Comparison of ENCODE assay signal across 8 cellular contexts in genomic region chr6:27831434-27832081, GRCh38.
DNase-seq lines count a peak whose midpoint lies in the region; ATAC-seq and TF ChIP-seq lines count a peak whose summit lies in the region.
"Not testable (repeated sequence)": the region's sequence is repeated elsewhere in the genome, so short reads cannot be mapped to it uniquely, and the experiment has no call there.

No MANE protein-coding gene starts in this region.

- POLR2A ChIA-PET in HEK293 (lab: Yijun Ruan, JAX): interaction anchor here (1.0 to 3.1 kb wide), 4 partner anchors 11 to 40 kb away, joined by 3 to 17 read pairs (median 6); a partner anchor contains a TSS
- POLR2A ChIA-PET in naive thymus-derived CD8-positive, alpha-beta T cell (lab: Charles Lee): interaction anchor here (0.6 to 11.6 kb wide), 13 partner anchors 10 to 1811 kb away, joined by 3 to 793 read pairs (median 6); a partner anchor contains a TSS

- H3K27ac Mint-ChIP-seq in naive thymus-derived CD8-positive, alpha-beta T cell: peak overlapping the region; percentile 93 to 99 (median 98)

- not testable (repeated sequence) for TF ChIP-seq CTCF in HEK293 (tag by site-specific recombination; IDR thresholded peaks at IDR 0.05)

- H3K9me3 ChIP-seq in HEK293 (ENCODE audit: control insufficient read depth, insufficient read depth, low read depth, low read length): not testable (repeated sequence)

- H3K36me3 Mint-ChIP-seq in naive thymus-derived CD8-positive, alpha-beta T cell: not testable (repeated sequence)

- H3K4me3 ChIP-seq in HEK293 (ENCODE audit: low read depth, low read length): peak overlapping the region; percentile 14

- not testable (repeated sequence) for H3K9me3 Mint-ChIP-seq in naive thymus-derived CD8-positive, alpha-beta T cell

- not testable (repeated sequence) for H3K4me1 ChIP-seq in HEK293 (ENCODE audit: control insufficient read depth, insufficient read depth, low read length)

- peak overlapping the region; percentile 75 to 99 (median 92) for H3K4me3 Mint-ChIP-seq in naive thymus-derived CD8-positive, alpha-beta T cell

- DNase-seq in GF-D8 (lab: John Stamatoyannopoulos, UW): peak; percentile 82
- DNase-seq in LHCN-M2 (ENCODE audit: low read depth): peak; percentile 61
- peak; percentile 91 for DNase-seq in RPMI7951 (ENCODE audit: low read depth)
- DNase-seq in activated T-helper 1 cell treated with Interleukin-2 at 50 U/mL for 16 hours (ENCODE audit: low read depth): peak; percentile 44
- peak; percentile 63 for DNase-seq in fibroblast of gingiva (ENCODE audit: low read depth)
- DNase-seq in naive thymus-derived CD8-positive, alpha-beta T cell: peak; percentile 34 to 91 (median 79)
- peak; percentile 36 for DNase-seq in stromal cell of bone marrow (ENCODE audit: low read depth)

- CTCF ChIA-PET in HEK293 (lab: Yijun Ruan, JAX): not testable (repeated sequence)

- H3K27me3 Mint-ChIP-seq in naive thymus-derived CD8-positive, alpha-beta T cell: not testable (repeated sequence)

- H3K27ac ChIP-seq in HEK293 (ENCODE audit: extremely low read depth, low read depth, low read length): not testable (repeated sequence)

- not testable (repeated sequence) for H3K36me3 ChIP-seq in HEK293 (ENCODE audit: control insufficient read depth in 2 of 2, insufficient read depth in 1 of 2, low read length in 2 of 2)

- peaks cover 14 to 54% (median 30%) of the 10 kb centered on the region in 4 donors for H3K4me1 Mint-ChIP-seq in naive thymus-derived CD8-positive, alpha-beta T cell

- peak; percentile 66 to 67 for ATAC-seq in naive thymus-derived CD8-positive, alpha-beta T cell

Comparison
In these comparisons a context has a peak if more than half of its experiments do, and no peak if none do; other contexts are left out.
1. DNase-seq: peak in every context shown above with its lines; median percentile 91 in RPMI7951; 82 in GF-D8; 79 in naive thymus-derived CD8-positive, alpha-beta T cell; 63 in fibroblast of gingiva; 61 in LHCN-M2; 44 in activated T-helper 1 cell treated with Interleukin-2 at 50 U/mL for 16 hours; 36 in stromal cell of bone marrow.